1 cellular context compared by ENCODE assay signal in the genomic region with DNA sequence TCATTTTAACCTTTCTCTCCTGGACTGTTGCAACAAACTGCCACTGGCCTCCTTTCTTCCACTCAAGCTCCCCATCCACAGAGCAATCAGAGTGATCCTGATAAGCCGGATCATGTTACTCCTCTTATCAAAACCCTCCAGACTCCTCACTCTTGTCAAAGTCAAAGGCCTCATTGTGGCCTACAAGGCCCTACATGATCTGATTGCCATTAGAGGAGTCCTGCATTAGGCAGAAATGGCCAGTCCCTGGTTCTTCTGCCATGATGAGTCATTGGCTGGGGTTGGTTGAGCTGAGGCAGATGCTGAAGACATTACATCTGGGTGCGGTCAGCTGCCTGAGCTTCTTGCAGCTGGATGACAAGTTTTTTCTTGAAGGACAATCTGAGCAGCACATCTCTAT.
TF ChIP-seq lines count a peak whose summit lies in the region.

No MANE protein-coding gene starts in this region.

TF ChIP-seq in K562, 482 proteins besides CTCF, POLR2A, EP300 and RAD21 (continued from another document and continues in another):
- TF ChIP-seq, protein P1, sequence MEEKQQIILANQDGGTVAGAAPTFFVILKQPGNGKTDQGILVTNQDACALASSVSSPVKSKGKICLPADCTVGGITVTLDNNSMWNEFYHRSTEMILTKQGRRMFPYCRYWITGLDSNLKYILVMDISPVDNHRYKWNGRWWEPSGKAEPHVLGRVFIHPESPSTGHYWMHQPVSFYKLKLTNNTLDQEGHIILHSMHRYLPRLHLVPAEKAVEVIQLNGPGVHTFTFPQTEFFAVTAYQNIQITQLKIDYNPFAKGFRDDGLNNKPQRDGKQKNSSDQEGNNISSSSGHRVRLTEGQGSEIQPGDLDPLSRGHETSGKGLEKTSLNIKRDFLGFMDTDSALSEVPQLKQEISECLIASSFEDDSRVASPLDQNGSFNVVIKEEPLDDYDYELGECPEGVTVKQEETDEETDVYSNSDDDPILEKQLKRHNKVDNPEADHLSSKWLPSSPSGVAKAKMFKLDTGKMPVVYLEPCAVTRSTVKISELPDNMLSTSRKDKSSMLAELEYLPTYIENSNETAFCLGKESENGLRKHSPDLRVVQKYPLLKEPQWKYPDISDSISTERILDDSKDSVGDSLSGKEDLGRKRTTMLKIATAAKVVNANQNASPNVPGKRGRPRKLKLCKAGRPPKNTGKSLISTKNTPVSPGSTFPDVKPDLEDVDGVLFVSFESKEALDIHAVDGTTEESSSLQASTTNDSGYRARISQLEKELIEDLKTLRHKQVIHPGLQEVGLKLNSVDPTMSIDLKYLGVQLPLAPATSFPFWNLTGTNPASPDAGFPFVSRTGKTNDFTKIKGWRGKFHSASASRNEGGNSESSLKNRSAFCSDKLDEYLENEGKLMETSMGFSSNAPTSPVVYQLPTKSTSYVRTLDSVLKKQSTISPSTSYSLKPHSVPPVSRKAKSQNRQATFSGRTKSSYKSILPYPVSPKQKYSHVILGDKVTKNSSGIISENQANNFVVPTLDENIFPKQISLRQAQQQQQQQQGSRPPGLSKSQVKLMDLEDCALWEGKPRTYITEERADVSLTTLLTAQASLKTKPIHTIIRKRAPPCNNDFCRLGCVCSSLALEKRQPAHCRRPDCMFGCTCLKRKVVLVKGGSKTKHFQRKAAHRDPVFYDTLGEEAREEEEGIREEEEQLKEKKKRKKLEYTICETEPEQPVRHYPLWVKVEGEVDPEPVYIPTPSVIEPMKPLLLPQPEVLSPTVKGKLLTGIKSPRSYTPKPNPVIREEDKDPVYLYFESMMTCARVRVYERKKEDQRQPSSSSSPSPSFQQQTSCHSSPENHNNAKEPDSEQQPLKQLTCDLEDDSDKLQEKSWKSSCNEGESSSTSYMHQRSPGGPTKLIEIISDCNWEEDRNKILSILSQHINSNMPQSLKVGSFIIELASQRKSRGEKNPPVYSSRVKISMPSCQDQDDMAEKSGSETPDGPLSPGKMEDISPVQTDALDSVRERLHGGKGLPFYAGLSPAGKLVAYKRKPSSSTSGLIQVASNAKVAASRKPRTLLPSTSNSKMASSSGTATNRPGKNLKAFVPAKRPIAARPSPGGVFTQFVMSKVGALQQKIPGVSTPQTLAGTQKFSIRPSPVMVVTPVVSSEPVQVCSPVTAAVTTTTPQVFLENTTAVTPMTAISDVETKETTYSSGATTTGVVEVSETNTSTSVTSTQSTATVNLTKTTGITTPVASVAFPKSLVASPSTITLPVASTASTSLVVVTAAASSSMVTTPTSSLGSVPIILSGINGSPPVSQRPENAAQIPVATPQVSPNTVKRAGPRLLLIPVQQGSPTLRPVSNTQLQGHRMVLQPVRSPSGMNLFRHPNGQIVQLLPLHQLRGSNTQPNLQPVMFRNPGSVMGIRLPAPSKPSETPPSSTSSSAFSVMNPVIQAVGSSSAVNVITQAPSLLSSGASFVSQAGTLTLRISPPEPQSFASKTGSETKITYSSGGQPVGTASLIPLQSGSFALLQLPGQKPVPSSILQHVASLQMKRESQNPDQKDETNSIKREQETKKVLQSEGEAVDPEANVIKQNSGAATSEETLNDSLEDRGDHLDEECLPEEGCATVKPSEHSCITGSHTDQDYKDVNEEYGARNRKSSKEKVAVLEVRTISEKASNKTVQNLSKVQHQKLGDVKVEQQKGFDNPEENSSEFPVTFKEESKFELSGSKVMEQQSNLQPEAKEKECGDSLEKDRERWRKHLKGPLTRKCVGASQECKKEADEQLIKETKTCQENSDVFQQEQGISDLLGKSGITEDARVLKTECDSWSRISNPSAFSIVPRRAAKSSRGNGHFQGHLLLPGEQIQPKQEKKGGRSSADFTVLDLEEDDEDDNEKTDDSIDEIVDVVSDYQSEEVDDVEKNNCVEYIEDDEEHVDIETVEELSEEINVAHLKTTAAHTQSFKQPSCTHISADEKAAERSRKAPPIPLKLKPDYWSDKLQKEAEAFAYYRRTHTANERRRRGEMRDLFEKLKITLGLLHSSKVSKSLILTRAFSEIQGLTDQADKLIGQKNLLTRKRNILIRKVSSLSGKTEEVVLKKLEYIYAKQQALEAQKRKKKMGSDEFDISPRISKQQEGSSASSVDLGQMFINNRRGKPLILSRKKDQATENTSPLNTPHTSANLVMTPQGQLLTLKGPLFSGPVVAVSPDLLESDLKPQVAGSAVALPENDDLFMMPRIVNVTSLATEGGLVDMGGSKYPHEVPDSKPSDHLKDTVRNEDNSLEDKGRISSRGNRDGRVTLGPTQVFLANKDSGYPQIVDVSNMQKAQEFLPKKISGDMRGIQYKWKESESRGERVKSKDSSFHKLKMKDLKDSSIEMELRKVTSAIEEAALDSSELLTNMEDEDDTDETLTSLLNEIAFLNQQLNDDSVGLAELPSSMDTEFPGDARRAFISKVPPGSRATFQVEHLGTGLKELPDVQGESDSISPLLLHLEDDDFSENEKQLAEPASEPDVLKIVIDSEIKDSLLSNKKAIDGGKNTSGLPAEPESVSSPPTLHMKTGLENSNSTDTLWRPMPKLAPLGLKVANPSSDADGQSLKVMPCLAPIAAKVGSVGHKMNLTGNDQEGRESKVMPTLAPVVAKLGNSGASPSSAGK (IDR thresholded peaks at IDR 0.05), result no peak
- TF ChIP-seq TSHZ1 (CRISPR knock-in tag; IDR thresholded peaks at IDR 0.05) (no peak), L3MBTL2 (IDR thresholded peaks at IDR 0.05) (peak; percentile 34; the same call in 1 of the 2 replicates), PATZ1 (CRISPR knock-in tag; IDR thresholded peaks at IDR 0.05; ENCODE audit: borderline replicate concordance) (no peak), ZNF263 (CRISPR knock-in tag; IDR thresholded peaks at IDR 0.05; ENCODE audit: borderline replicate concordance) (no peak), ZFX (CRISPR knock-in tag; IDR thresholded peaks at IDR 0.05) (peak; percentile 67), ZNF589 (CRISPR knock-in tag; IDR thresholded peaks at IDR 0.05; ENCODE audit: low read depth) (peak; percentile 82; the same call in 1 of the 2 replicates), TCF7L2 (IDR thresholded peaks at IDR 0.05; ENCODE audit: low read depth, low read length) (no peak), NFIC (IDR thresholded peaks at IDR 0.05) (peak; percentile 60), SMAD4 (CRISPR knock-in tag; conservative IDR thresholded peaks at IDR 0.05) (peak; percentile 65), ZNF778 (CRISPR knock-in tag; IDR thresholded peaks at IDR 0.05) (no peak), FOXK2 (conservative IDR thresholded peaks at IDR 0.05 in 1 of 2, IDR thresholded peaks at IDR 0.05 in 1 of 2; ENCODE audit: low read depth in 2 of 2) (no peak), HNRNPL (IDR thresholded peaks at IDR 0.05; ENCODE audit: low read depth, low read length) (no peak), ERF (CRISPR knock-in tag; IDR thresholded peaks at IDR 0.05) (no peak), ZNF696 (CRISPR knock-in tag; conservative IDR thresholded peaks at IDR 0.05) (no peak), SMARCA4 (IDR thresholded peaks at IDR 0.05) (peak; percentile 82; the same call in 1 of the 2 replicates), YBX1 (IDR thresholded peaks at IDR 0.05) (no peak), ZNF668 (CRISPR knock-in tag; IDR thresholded peaks at IDR 0.05) (no peak), PHTF2 (CRISPR knock-in tag; IDR thresholded peaks at IDR 0.05) (no peak), FUS (optimal IDR thresholded peaks at IDR 0.05; ENCODE audit: low read depth, low read length) (no peak), ZFP30 (CRISPR knock-in tag; IDR thresholded peaks at IDR 0.05; ENCODE audit: borderline replicate concordance) (no peak), ZNF277 (CRISPR knock-in tag; IDR thresholded peaks at IDR 0.05; ENCODE audit: borderline replicate concordance) (no peak), CSDE1 (IDR thresholded peaks at IDR 0.05) (no peak), GTF2A2 (tag; IDR thresholded peaks at IDR 0.05) (no peak), FOXP4 (CRISPR knock-in tag; IDR thresholded peaks at IDR 0.05; ENCODE audit: borderline replicate concordance) (no peak), BDP1 (IDR thresholded peaks at IDR 0.05; ENCODE audit: insufficient read depth, insufficient read length) (no peak), NFXL1 (CRISPR knock-in tag; IDR thresholded peaks at IDR 0.05) (no peak), ZFPM2 (CRISPR knock-in tag; IDR thresholded peaks at IDR 0.05) (no peak), HDAC2 (IDR thresholded peaks at IDR 0.05) (peak; percentile 65), STAT5A (IDR thresholded peaks at IDR 0.05; ENCODE audit: borderline replicate concordance, low read length) (peak; percentile 62; the same call in 1 of the 2 replicates)
- TF ChIP-seq, protein P2, sequence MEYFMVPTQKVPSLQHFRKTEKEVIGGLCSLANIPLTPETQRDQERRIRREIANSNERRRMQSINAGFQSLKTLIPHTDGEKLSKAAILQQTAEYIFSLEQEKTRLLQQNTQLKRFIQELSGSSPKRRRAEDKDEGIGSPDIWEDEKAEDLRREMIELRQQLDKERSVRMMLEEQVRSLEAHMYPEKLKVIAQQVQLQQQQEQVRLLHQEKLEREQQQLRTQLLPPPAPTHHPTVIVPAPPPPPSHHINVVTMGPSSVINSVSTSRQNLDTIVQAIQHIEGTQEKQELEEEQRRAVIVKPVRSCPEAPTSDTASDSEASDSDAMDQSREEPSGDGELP (CRISPR knock-in tag; IDR thresholded peaks at IDR 0.05; ENCODE audit: borderline replicate concordance), result peak; percentile 75; the same call in 1 of the 2 replicates
- TF ChIP-seq, protein P3, sequence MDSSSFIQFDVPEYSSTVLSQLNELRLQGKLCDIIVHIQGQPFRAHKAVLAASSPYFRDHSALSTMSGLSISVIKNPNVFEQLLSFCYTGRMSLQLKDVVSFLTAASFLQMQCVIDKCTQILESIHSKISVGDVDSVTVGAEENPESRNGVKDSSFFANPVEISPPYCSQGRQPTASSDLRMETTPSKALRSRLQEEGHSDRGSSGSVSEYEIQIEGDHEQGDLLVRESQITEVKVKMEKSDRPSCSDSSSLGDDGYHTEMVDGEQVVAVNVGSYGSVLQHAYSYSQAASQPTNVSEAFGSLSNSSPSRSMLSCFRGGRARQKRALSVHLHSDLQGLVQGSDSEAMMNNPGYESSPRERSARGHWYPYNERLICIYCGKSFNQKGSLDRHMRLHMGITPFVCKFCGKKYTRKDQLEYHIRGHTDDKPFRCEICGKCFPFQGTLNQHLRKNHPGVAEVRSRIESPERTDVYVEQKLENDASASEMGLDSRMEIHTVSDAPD (CRISPR knock-in tag; IDR thresholded peaks at IDR 0.05), result no peak
